ENCODE assay signal across 9 cellular contexts in the genomic region with DNA sequence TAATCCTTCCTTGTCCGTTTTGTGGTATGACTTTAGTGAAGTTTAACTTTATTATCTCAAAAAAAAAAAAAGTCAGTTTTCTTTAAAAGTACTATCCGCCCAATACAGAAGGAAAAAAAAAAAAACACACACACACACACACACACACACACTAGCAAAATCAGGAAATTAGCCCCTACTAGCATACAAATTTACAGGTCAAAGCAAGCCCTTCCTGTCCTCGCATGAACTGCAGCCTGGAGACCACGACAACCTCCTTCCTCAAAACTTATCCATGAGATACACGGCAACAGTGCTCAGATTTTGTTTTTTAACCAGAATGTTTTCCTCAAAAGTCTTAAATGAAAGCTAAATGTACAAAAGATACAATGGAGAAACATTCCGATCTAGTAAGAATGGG. TPM values are rescaled to one million over a fixed set of nuclear protein-coding genes. Genes with fewer than 3 reads are reported as not detected.
DNase-seq lines count a peak whose midpoint lies in the region; ATAC-seq, FAIRE-seq and TF ChIP-seq lines count a peak whose summit lies in the region.
"Had no signal": no experiment of that assay in that cellular context is flagged by ENCODE, and none has a peak within 500 bp of the region (broad histone marks: within the 10 kb centered on the region; RNA-seq: fewer than 3 reads in every experiment).

No MANE protein-coding gene starts in this region.

- intact Hi-C loops in activated CD4-positive, alpha-beta T cell treated with anti-CD3 and anti-CD28 coated beads, Interleukin-2, amount 10 ng/mL, durations not matched to agents 24 days and 14 days (cut with micrococcal nuclease): no loop called here
- intact Hi-C loops in gastrocnemius medialis (cut with DNase I; ENCODE audit: low total_unique reads): no loop called here

- peak overlapping the region; percentile 38 for H3K4me2 ChIP-seq in fibroblast of lung (ENCODE audit: extremely low read depth, insufficient read depth, low read length)

- in situ Hi-C loops in gastrocnemius medialis (cut with MboI; ENCODE audit: low sequenced_read_pairs in 4 of 4): no loop called here

- H3K4me3 ChIP-seq in fibroblast of lung (replicated peaks in 1 of 4; ENCODE audit: control extremely low read depth in 1 of 4, insufficient read depth in 1 of 4, low read depth in 3 of 4, low read length in 4 of 4) (no peak overlapping the region), gastrocnemius medialis (peak overlapping the region in 1 of 4 donors; percentile 16)

- ATAC-seq in gastrocnemius medialis: no peak
- no peak for ATAC-seq in GM19324 (IDR thresholded peaks at IDR 0.05; ENCODE audit: low FRiP score, unreplicated experiment)

- H3K27me3 Mint-ChIP-seq in activated CD4-positive, alpha-beta T cell treated with anti-CD3 and anti-CD28 coated beads, Interleukin-2, amount 10 ng/mL, durations not matched to agents 24 days and 14 days: no peaks in the 10 kb centered on the region

- peaks cover 24% of the 10 kb centered on the region for H3K36me3 Mint-ChIP-seq in activated CD4-positive, alpha-beta T cell treated with anti-CD3 and anti-CD28 coated beads, Interleukin-2, amount 10 ng/mL, durations not matched to agents 24 days and 14 days (ENCODE audit: low read depth)

- TF ChIP-seq POLR2A in gastrocnemius medialis (IDR thresholded peaks at IDR 0.05) (no peak), GM12892 (IDR thresholded peaks at IDR 0.05; ENCODE audit: low read depth, low read length) (no peak)

- no peaks in the 10 kb centered on the region for H3K9me3 ChIP-seq in fibroblast of lung (ENCODE audit: control insufficient read depth, insufficient read depth, low read depth, low read length)
- no peaks in the 10 kb centered on the region for H3K9me3 ChIP-seq in gastrocnemius medialis

- no peaks in the 10 kb centered on the region for H4K20me1 ChIP-seq in fibroblast of lung (ENCODE audit: control insufficient read depth, extremely low read depth, insufficient read depth, low read length)

- H2AFZ ChIP-seq in fibroblast of lung (ENCODE audit: low read length): no peak overlapping the region

- TF ChIP-seq CTCF in fibroblast of lung (conservative IDR thresholded peaks at IDR 0.05 in 1 of 2, IDR thresholded peaks at IDR 0.05 in 1 of 2; ENCODE audit: low read depth in 1 of 2, low read length in 2 of 2): no peak
- TF ChIP-seq CTCF in gastrocnemius medialis (IDR thresholded peaks at IDR 0.05 in 4 of 5, conservative IDR thresholded peaks at IDR 0.05 in 1 of 5): no peak

- H3K79me2 ChIP-seq in fibroblast of lung (ENCODE audit: control insufficient read depth, insufficient read depth, low read length): peaks cover 57% of the 10 kb centered on the region

- H3K36me3 ChIP-seq in fibroblast of lung (ENCODE audit: control insufficient read depth, insufficient read depth, low read length) (no peaks in the 10 kb centered on the region), gastrocnemius medialis (peaks cover 0 to 3% of the 10 kb centered on the region in 2 donors)

- H3K4me1 ChIP-seq in fibroblast of lung (ENCODE audit: control insufficient read depth, extremely low read depth, insufficient read depth, low read length) (no peaks in the 10 kb centered on the region), gastrocnemius medialis (peaks cover 51 to 55% of the 10 kb centered on the region in 2 donors)

- no peak for FAIRE-seq in GM12892 (lab: Jason Lieb, UNC)

- no peak for DNase-seq in activated CD4-positive, alpha-beta T cell treated with anti-CD3 and anti-CD28 coated beads, Interleukin-2, amount 10 ng/mL, durations not matched to agents 24 days and 14 days
- no peak for DNase-seq in activated CD4-positive, alpha-beta T cell treated with anti-CD3 and anti-CD28 coated beads, Interleukin-2, amount 50 U/mL, for 4 hours
- DNase-seq in OCI-M1 (lab: John Stamatoyannopoulos, UW): peak; percentile 38
- DNase-seq in fibroblast of lung (ENCODE audit: low read depth in 2 of 2): no peak
- no peak for DNase-seq in gastrocnemius medialis
- DNase-seq in GM12892 (ENCODE audit: insufficient read length): no peak
- DNase-seq in NCI-H510A (lab: John Stamatoyannopoulos, UW): no peak
- DNase-seq: NCI-H345 had no signal

- no peak overlapping the region for H3K9ac ChIP-seq in fibroblast of lung (ENCODE audit: insufficient read depth, low read length)

- no peak overlapping the region for H3K27ac Mint-ChIP-seq in activated CD4-positive, alpha-beta T cell treated with anti-CD3 and anti-CD28 coated beads, Interleukin-2, amount 10 ng/mL, durations not matched to agents 24 days and 14 days

- H3K9me3 Mint-ChIP-seq in activated CD4-positive, alpha-beta T cell treated with anti-CD3 and anti-CD28 coated beads, Interleukin-2, amount 10 ng/mL, durations not matched to agents 24 days and 14 days: no peaks in the 10 kb centered on the region

- H3K27me3 ChIP-seq in fibroblast of lung (ENCODE audit: control insufficient read depth, insufficient read depth, low read length) (no peaks in the 10 kb centered on the region), gastrocnemius medialis (no peaks in the 10 kb centered on the region)

- H3K4me1 Mint-ChIP-seq in activated CD4-positive, alpha-beta T cell treated with anti-CD3 and anti-CD28 coated beads, Interleukin-2, amount 10 ng/mL, durations not matched to agents 24 days and 14 days: peaks cover 24% of the 10 kb centered on the region

- H3K27ac ChIP-seq in fibroblast of lung (ENCODE audit: insufficient read depth, low read length): no peak overlapping the region
- peak overlapping the region; percentile 45 to 80 (median 56) for H3K27ac ChIP-seq in gastrocnemius medialis

- H3K4me3 Mint-ChIP-seq in activated CD4-positive, alpha-beta T cell treated with anti-CD3 and anti-CD28 coated beads, Interleukin-2, amount 10 ng/mL, durations not matched to agents 24 days and 14 days: peak overlapping the region; percentile 4

RNA-seq across cellular contexts. Expression of a gene that starts 16.2 kb away (rescaled TPM):
- 119 and 133 TPM in 2 replicates for total RNA-seq in activated CD4-positive, alpha-beta T cell treated with anti-CD3 and anti-CD28 coated beads, Interleukin-2, amount 10 ng/mL, durations not matched to agents 24 days and 14 days
- total RNA-seq in fibroblast of lung: 63.2 and 106 TPM in 2 replicates
- polyA plus RNA-seq in fibroblast of lung: 67.6 and 92.8 TPM in 2 replicates
- polyA plus RNA-seq in fibroblast of lung (2012): 53.3 and 58.1 TPM in 2 replicates
- polyA minus RNA-seq in fibroblast of lung (ENCODE audit: low replicate concordance): 133 and 215 TPM in 2 replicates
- 100 to 1,000 TPM; 122 to 152 (median 132) TPM for total RNA-seq in gastrocnemius medialis
- polyA plus RNA-seq in GM12892 (2012; ENCODE audit: missing spikeins): 52.3 TPM

RNA-seq across cellular contexts. Expression of a gene that starts 17.9 kb away (rescaled TPM):
- total RNA-seq in activated CD4-positive, alpha-beta T cell treated with anti-CD3 and anti-CD28 coated beads, Interleukin-2, amount 10 ng/mL, durations not matched to agents 24 days and 14 days: 41.5 and 42.7 TPM in 2 replicates
- total RNA-seq in fibroblast of lung: 14.4 and 19.3 TPM in 2 replicates
- 12.6 and 16.4 TPM in 2 replicates for polyA plus RNA-seq in fibroblast of lung
- 9.0 and 10.5 TPM in 2 replicates for polyA plus RNA-seq in fibroblast of lung (2012)
- 16.2 and 20.8 TPM in 2 replicates for polyA minus RNA-seq in fibroblast of lung (ENCODE audit: low replicate concordance)
- 1 to 10 TPM; 6.2 to 7.4 (median 7.0) TPM for total RNA-seq in gastrocnemius medialis
- 33.4 TPM for polyA plus RNA-seq in GM12892 (2012; ENCODE audit: missing spikeins)
